In genomic region chr19:53520547-53521372, GRCh38 we compare ENCODE assay signal across 8 cellular contexts. TPM values are rescaled to one million over a fixed set of nuclear protein-coding genes. Genes with fewer than 3 reads are reported as not detected.
DNase-seq lines count a peak whose midpoint lies in the region; ATAC-seq and TF ChIP-seq lines count a peak whose summit lies in the region.

No MANE protein-coding gene starts in this region.

- 0 out of 2 replicates have a peak, but pooled peaks cover 5% of the 10 kb centered on the region for H3F3A ChIP-seq in DOHH2 (ENCODE audit: control insufficient read depth, insufficient read depth)

- peak; percentile 97 for ATAC-seq in GM21786 (IDR thresholded peaks at IDR 0.05; ENCODE audit: unreplicated experiment)

- TF ChIP-seq CTCF in DOHH2 (IDR thresholded peaks at IDR 0.05; ENCODE audit: low read depth, low read length, poor library complexity, severe bottlenecking) = no peak
- no peak for TF ChIP-seq CTCF in suprapubic skin (IDR thresholded peaks at IDR 0.05)

- H3K79me2 ChIP-seq in DOHH2 (ENCODE audit: control insufficient read depth, low read length) (no peaks in the 10 kb centered on the region), Karpas-422 (ENCODE audit: low read length) (no peaks in the 10 kb centered on the region)

- H3K9ac ChIP-seq in Karpas-422 (ENCODE audit: low read length) = no peak overlapping the region

- H3K27ac ChIP-seq in DOHH2 (ENCODE audit: low read depth, low read length) (peak overlapping the region; percentile 9; the same call in 1 of the 2 replicates), Karpas-422 (ENCODE audit: low read length) (no peak overlapping the region), suprapubic skin (peak overlapping the region; percentile 80)

- DNase-seq in Karpas-422 (peak; percentile 97), SK-N-DZ (ENCODE audit: low spot score) (peak; percentile 96), glomerular endothelial cell (ENCODE audit: extremely low read depth, low read depth, low spot score) (peak; percentile 97), nucleus accumbens (lab: John Stamatoyannopoulos, UW) (peak; percentile 83 to 100 (median 96)), suprapubic skin (ENCODE audit: low spot score in 2 of 2) (peak; percentile 96 to 97)
- peak; percentile 89 for DNase-seq in activated naive CD4-positive, alpha-beta T cell treated with anti-CD3 and anti-CD28 coated beads, Interleukin-2, amount 50 U/mL, for 16 hours

- WGBS in suprapubic skin = under 1% methylated on average over 34 of the region's 46 CpGs

- H3K4me2 ChIP-seq in DOHH2 (ENCODE audit: low read length) (peak overlapping the region; percentile 66), Karpas-422 (ENCODE audit: low read depth, low read length, poor library complexity, severe bottlenecking) (peak overlapping the region; percentile 55)

- peak; percentile 76 for TF ChIP-seq EP300 in suprapubic skin (IDR thresholded peaks at IDR 0.05)

- H2AFZ ChIP-seq in Karpas-422 (ENCODE audit: low read length) = peak overlapping the region; percentile 82; the same call in 1 of the 2 replicates

- H3K4me3 ChIP-seq in DOHH2 (ENCODE audit: low read length) (peak overlapping the region; percentile 79), Karpas-422 (ENCODE audit: low read length) (peak overlapping the region; percentile 51), suprapubic skin (peak overlapping the region; percentile 56)

- H3K4me1 ChIP-seq in DOHH2 (ENCODE audit: control insufficient read depth, low read length) (peaks cover 13% of the 10 kb centered on the region), Karpas-422 (ENCODE audit: low read length) (peaks cover 5% of the 10 kb centered on the region), suprapubic skin (peaks cover 13% of the 10 kb centered on the region)

- H4K20me1 ChIP-seq in DOHH2 (ENCODE audit: control insufficient read depth, insufficient read depth, low read depth, low read length) (no peaks in the 10 kb centered on the region), Karpas-422 (ENCODE audit: insufficient read depth, low read depth, low read length) (no peaks in the 10 kb centered on the region)

- H3K36me3 ChIP-seq in DOHH2 (ENCODE audit: control insufficient read depth, low read length) (no peaks in the 10 kb centered on the region), Karpas-422 (ENCODE audit: insufficient read depth, low read length) (no peaks in the 10 kb centered on the region), suprapubic skin (no peaks in the 10 kb centered on the region)

- H3K9me2 ChIP-seq in DOHH2 (replicated peaks; ENCODE audit: control insufficient read depth, low read length) (no peaks in the 10 kb centered on the region), Karpas-422 (replicated peaks; ENCODE audit: insufficient read depth, low read length) (no peaks in the 10 kb centered on the region)

- H3K27me3 ChIP-seq in DOHH2 (ENCODE audit: control insufficient read depth, low read length) (no peaks in the 10 kb centered on the region), Karpas-422 (ENCODE audit: low read length) (no peaks in the 10 kb centered on the region), suprapubic skin (no peaks in the 10 kb centered on the region)

- TF ChIP-seq POLR2A in suprapubic skin (IDR thresholded peaks at IDR 0.05) = no peak

- H3K9me3 ChIP-seq in DOHH2 (ENCODE audit: control insufficient read depth, insufficient read depth, low read length) (peaks cover 34% of the 10 kb centered on the region), Karpas-422 (ENCODE audit: low read length) (peaks cover 17% of the 10 kb centered on the region), suprapubic skin (no peaks in the 10 kb centered on the region)

RNA-seq across cellular contexts. Expression of gene ZNF331, which starts 17.2 kb away (rescaled TPM):
- total RNA-seq in Karpas-422 (2014; rRNA removed; shearing (Covaris generic); ENCODE audit: low replicate concordance) = 21.7 and 28.3 TPM in 2 replicates
- 17.5 and 21.5 TPM in 2 replicates for polyA plus RNA-seq in SK-N-DZ (2014; cell fraction: cytosol; rRNA removed)
- polyA plus RNA-seq in SK-N-DZ (2014; cell fraction: nucleus; rRNA removed) = 36.6 and 47.3 TPM in 2 replicates
- total RNA-seq in glomerular endothelial cell (6.2 and 8.3 TPM in 2 replicates), suprapubic skin (10 to 100 TPM; 20.5 to 41.1 (median 27.8) TPM)

RNA-seq across cellular contexts. Expression of gene ZNF813, which starts 53.2 kb away (rescaled TPM):
- total RNA-seq in Karpas-422 (2014; rRNA removed; shearing (Covaris generic); ENCODE audit: low replicate concordance) = 4.5 and 6.1 TPM in 2 replicates
- polyA plus RNA-seq in SK-N-DZ (2014; cell fraction: cytosol; rRNA removed) = 1.1 and 1.4 TPM in 2 replicates
- polyA plus RNA-seq in SK-N-DZ (2014; cell fraction: nucleus; rRNA removed) = 0.40 and 1.5 TPM in 2 replicates
- total RNA-seq in glomerular endothelial cell (2.5 and 4.0 TPM in 2 replicates), suprapubic skin (1 to 10 TPM; 2.4 to 4.7 (median 3.6) TPM)
